ENCODE assay signal across 22 cellular contexts in genomic region chr20:40650707-40651106, GRCh38. TPM values are rescaled to one million over a fixed set of nuclear protein-coding genes. Genes with fewer than 3 reads are reported as not detected.
DNase-seq lines count a peak whose midpoint lies in the region; ATAC-seq and TF ChIP-seq lines count a peak whose summit lies in the region.
"Had no signal": no experiment of that assay in that cellular context is flagged by ENCODE, and none has a peak within 500 bp of the region (broad histone marks: within the 10 kb centered on the region; RNA-seq: fewer than 3 reads in every experiment).

No MANE protein-coding gene starts in this region.

- H3K9me3 ChIP-seq in WERI-Rb-1 (ENCODE audit: severe bottlenecking): no peaks in the 10 kb centered on the region
- H3K9me3 ChIP-seq: A549 had no signal

- TF ChIP-seq CTCF in choroid plexus epithelial cell (conservative IDR thresholded peaks at IDR 0.05; ENCODE audit: low read depth, low read length) (no peak), foreskin keratinocyte (conservative IDR thresholded peaks at IDR 0.05) (no peak), WERI-Rb-1 (IDR thresholded peaks at IDR 0.05; ENCODE audit: low read depth, low read length) (no peak)

- H3K4me1 ChIP-seq in foreskin keratinocyte: peaks cover 14% of the 10 kb centered on the region
- H3K4me1 ChIP-seq: A549 had no signal

- ATAC-seq in foreskin keratinocyte (peak; percentile 18), sciatic nerve (no peak)
- ATAC-seq: A549, K562, Panc1, SK-N-SH treated with all-trans-retinoic acid at 6 μM for 48 hours had no signal

- H3K27me3 Mint-ChIP-seq in T-helper 2 cell treated with Interferon-gamma antibody and Interleukin-4, amounts not matched to agents 5 μg/mL and 100 μg/mL, for 36 hours (ENCODE audit: low read depth): no peaks in the 10 kb centered on the region

- no peaks in the 10 kb centered on the region for H3K9me3 Mint-ChIP-seq in T-helper 2 cell treated with Interferon-gamma antibody and Interleukin-4, amounts not matched to agents 5 μg/mL and 100 μg/mL, for 36 hours

- no peaks in the 10 kb centered on the region for H3K36me3 ChIP-seq in WERI-Rb-1

- intact Hi-C loops in sciatic nerve (cut with DNase I): no loop called here

- DNase-seq in DMS153 (lab: John Stamatoyannopoulos, UW): peak; percentile 31
- peak; percentile 83 for DNase-seq in M059J (ENCODE audit: low read depth)
- peak; percentile 21 for DNase-seq in choroid plexus epithelial cell (ENCODE audit: low read depth)
- no peak for DNase-seq in foreskin keratinocyte
- DNase-seq in T-helper 2 cell treated with Interferon-gamma antibody and Interleukin-4, amounts not matched to agents 5 μg/mL and 100 μg/mL, for 36 hours (ENCODE audit: low spot score): no peak
- DNase-seq in sciatic nerve (ENCODE audit: low spot score): no peak
- DNase-seq in mesenteric fat pad (ENCODE audit: low spot score): no peak
- no peak for DNase-seq in WERI-Rb-1
- DNase-seq: COR-L47, DMS53, NCI-H146, NCI-H2081 treated with DMSO at 0.1 percent for 48 hours, NCI-H345, NCI-H526 treated with DMSO at 0.1 percent for 48 hours, Right ventricle myocardium superior had no signal

- no peaks in the 10 kb centered on the region for H3K4me1 Mint-ChIP-seq in T-helper 2 cell treated with Interferon-gamma antibody and Interleukin-4, amounts not matched to agents 5 μg/mL and 100 μg/mL, for 36 hours (ENCODE audit: low read depth)

- H3K27me3 ChIP-seq in foreskin keratinocyte (no peaks in the 10 kb centered on the region), WERI-Rb-1 (ENCODE audit: insufficient read depth, low read depth, severe bottlenecking) (peaks cover 84% of the 10 kb centered on the region)

- no peak overlapping the region for H3K4me3 Mint-ChIP-seq in T-helper 2 cell treated with Interferon-gamma antibody and Interleukin-4, amounts not matched to agents 5 μg/mL and 100 μg/mL, for 36 hours
- H3K4me3 Mint-ChIP-seq: CD14-positive monocyte had no signal

- H3K27ac ChIP-seq in foreskin keratinocyte (no peak overlapping the region), WERI-Rb-1 (no peak overlapping the region)
- H3K27ac ChIP-seq: A549, GM23248, HL-60 had no signal

- H3K36me3 Mint-ChIP-seq in T-helper 2 cell treated with Interferon-gamma antibody and Interleukin-4, amounts not matched to agents 5 μg/mL and 100 μg/mL, for 36 hours (ENCODE audit: low read depth): no peaks in the 10 kb centered on the region
- H3K36me3 Mint-ChIP-seq: CD14-positive monocyte had no signal

- H3K4me3 ChIP-seq in choroid plexus epithelial cell (ENCODE audit: low read depth, low read length): no peak overlapping the region
- H3K4me3 ChIP-seq in WERI-Rb-1 (ENCODE audit: low read depth, low read length): no peak overlapping the region
- H3K4me3 ChIP-seq: A549, GM23248, K562 had no signal

- no peak overlapping the region for H3K27ac Mint-ChIP-seq in T-helper 2 cell treated with Interferon-gamma antibody and Interleukin-4, amounts not matched to agents 5 μg/mL and 100 μg/mL, for 36 hours
- H3K27ac Mint-ChIP-seq: CD14-positive monocyte had no signal

RNA-seq across cellular contexts. Expression of gene MAFB, which starts 38.3 kb away (rescaled TPM):
- 4.2 and 7.4 TPM in 2 replicates for total RNA-seq in M059J (2014; rRNA removed; shearing (Covaris generic))
- total RNA-seq in foreskin keratinocyte (0.18 and 0.34 TPM in 2 replicates), sciatic nerve (38.6 TPM), mesenteric fat pad (86.0 TPM)
- 0.07 and 0.12 TPM in 2 replicates for polyA plus RNA-seq in foreskin keratinocyte
- polyA plus RNA-seq: K562 had no signal

Comparison
In these comparisons a context has a peak if more than half of its experiments do, and no peak if none do; other contexts are left out.
1. DNase-seq: peak in DMS153 (single experiment), M059J (single experiment) and choroid plexus epithelial cell (single experiment); none in foreskin keratinocyte (0 of 2), T-helper 2 cell treated with Interferon-gamma antibody and Interleukin-4, amounts not matched to agents 5 μg/mL and 100 μg/mL, for 36 hours (single experiment), sciatic nerve (single experiment), mesenteric fat pad (single experiment) and WERI-Rb-1 (single experiment).